Comparison of ENCODE assay signal across 10 cellular contexts in genomic region chr7:89837515-89837914, GRCh38.
DNase-seq lines count a peak whose midpoint lies in the region; ATAC-seq and TF ChIP-seq lines count a peak whose summit lies in the region.
"Had no signal": no experiment of that assay in that cellular context is flagged by ENCODE, and none has a peak within 500 bp of the region (broad histone marks: within the 10 kb centered on the region; RNA-seq: fewer than 3 reads in every experiment).

No MANE protein-coding gene starts in this region.

- H3K9me3 ChIP-seq in SK-N-SH (no peaks in the 10 kb centered on the region), spleen (no peaks in the 10 kb centered on the region), right lobe of liver (no peaks in the 10 kb centered on the region)

- TF ChIP-seq CTCF in SK-N-SH (IDR thresholded peaks at IDR 0.05) (no peak), foreskin fibroblast (IDR thresholded peaks at IDR 0.05; ENCODE audit: low read depth, low read length) (no peak), spleen (IDR thresholded peaks at IDR 0.05 in 8 of 11, conservative IDR thresholded peaks at IDR 0.05 in 3 of 11) (no peak), right lobe of liver (IDR thresholded peaks at IDR 0.05) (no peak)

- intact Hi-C loops in activated CD4-positive, alpha-beta T cell treated with anti-CD3 and anti-CD28 coated beads for 36 hours (cut with DNase I, micrococcal nuclease) = no loop called here
- intact Hi-C loops in spleen (cut with DNase I; ENCODE audit: low total_unique reads) (no loop called here), right lobe of liver (cut with DNase I) (no loop called here)

- POLR2A ChIA-PET in SK-N-SH (lab: Yijun Ruan, JAX) = no interaction called here
- POLR2A ChIA-PET in activated CD4-positive, alpha-beta T cell treated with anti-CD3 and anti-CD28 coated beads for 36 hours (lab: Charles Lee) = no interaction called here

- no peaks in the 10 kb centered on the region for H3K79me2 ChIP-seq in SK-N-SH (ENCODE audit: insufficient read depth)

- no peaks in the 10 kb centered on the region for H4K20me1 ChIP-seq in SK-N-SH (ENCODE audit: insufficient read depth)

- H3K4me3 ChIP-seq in SK-N-SH (ENCODE audit: low read depth in 2 of 2, low read length in 1 of 2) = no peak overlapping the region
- H3K4me3 ChIP-seq in foreskin fibroblast (ENCODE audit: low read depth in 1 of 2, low read length in 2 of 2) = no peak overlapping the region
- no peak overlapping the region for H3K4me3 ChIP-seq in spleen
- H3K4me3 ChIP-seq in right lobe of liver = no peak overlapping the region

- no peaks in the 10 kb centered on the region for H3K4me1 Mint-ChIP-seq in activated CD4-positive, alpha-beta T cell treated with anti-CD3 and anti-CD28 coated beads for 36 hours
- no peaks in the 10 kb centered on the region for H3K4me1 Mint-ChIP-seq in activated T-cell treated with anti-CD3 and anti-CD28 coated beads, Interleukin-2, amount 50 U/mL, for 72 hours (ENCODE audit: low read depth)

- no peaks in the 10 kb centered on the region for H3K27me3 Mint-ChIP-seq in activated CD4-positive, alpha-beta T cell treated with anti-CD3 and anti-CD28 coated beads for 36 hours
- no peaks in the 10 kb centered on the region for H3K27me3 Mint-ChIP-seq in activated T-cell treated with anti-CD3 and anti-CD28 coated beads, Interleukin-2, amount 50 U/mL, for 72 hours (ENCODE audit: low read depth)

- H3K9ac ChIP-seq in SK-N-SH = no peak overlapping the region

- no peaks in the 10 kb centered on the region for H3K9me3 Mint-ChIP-seq in activated CD4-positive, alpha-beta T cell treated with anti-CD3 and anti-CD28 coated beads for 36 hours (ENCODE audit: low read depth)
- H3K9me3 Mint-ChIP-seq in activated T-cell treated with anti-CD3 and anti-CD28 coated beads, Interleukin-2, amount 50 U/mL, for 72 hours = no peaks in the 10 kb centered on the region

- H3K36me3 ChIP-seq in SK-N-SH (replicated peaks in 1 of 2; ENCODE audit: control insufficient read depth in 1 of 2, insufficient read depth in 2 of 2, low read length in 1 of 2) (no peaks in the 10 kb centered on the region), spleen (no peaks in the 10 kb centered on the region), right lobe of liver (no peaks in the 10 kb centered on the region)

- no peak for TF ChIP-seq POLR2A in spleen (IDR thresholded peaks at IDR 0.05)
- no peak for TF ChIP-seq POLR2A in right lobe of liver (IDR thresholded peaks at IDR 0.05)

- no peak for ATAC-seq in activated CD4-positive, alpha-beta T cell treated with anti-CD3 and anti-CD28 coated beads for 36 hours
- ATAC-seq in right lobe of liver = no peak
- no peak for ATAC-seq in activated T-cell treated with anti-CD3 and anti-CD28 coated beads, Interleukin-2, amount 50 U/mL, for 72 hours (replicated peaks in 1 of 2)

- H3K4me2 ChIP-seq in SK-N-SH = no peak overlapping the region

- whole genome bisulfite sequencing in SK-N-SH (ENCODE audit: low lambda C conversion rate) = 5% methylated on average over 1 of the region's 1 CpG
- 29 to 64% (median 44%) methylated on average over 1 of the region's 1 CpG for WGBS in spleen, 5 donors
- 33% methylated on average over 1 of the region's 1 CpG for WGBS in right lobe of liver (ENCODE audit: insufficient coverage, low coverage, low lambda C conversion rate, missing lambda C conversion rate)

- no peak overlapping the region for H3K4me3 Mint-ChIP-seq in activated CD4-positive, alpha-beta T cell treated with anti-CD3 and anti-CD28 coated beads for 36 hours
- no peak overlapping the region for H3K4me3 Mint-ChIP-seq in activated T-cell treated with anti-CD3 and anti-CD28 coated beads, Interleukin-2, amount 50 U/mL, for 72 hours

- no peaks in the 10 kb centered on the region for H3K36me3 Mint-ChIP-seq in activated CD4-positive, alpha-beta T cell treated with anti-CD3 and anti-CD28 coated beads for 36 hours (ENCODE audit: low read depth)
- no peaks in the 10 kb centered on the region for H3K36me3 Mint-ChIP-seq in activated T-cell treated with anti-CD3 and anti-CD28 coated beads, Interleukin-2, amount 50 U/mL, for 72 hours (ENCODE audit: insufficient read depth in 2 of 2)

- no peaks in the 10 kb centered on the region for H3K9me2 ChIP-seq in SK-N-SH

- no peak overlapping the region for H3K27ac ChIP-seq in SK-N-SH (ENCODE audit: low read depth in 2 of 2, low read length in 1 of 2)
- no peak overlapping the region for H3K27ac ChIP-seq in spleen
- H3K27ac ChIP-seq in right lobe of liver = no peak overlapping the region

- no peak for TF ChIP-seq EP300 in SK-N-SH (IDR thresholded peaks at IDR 0.05; ENCODE audit: borderline replicate concordance in 1 of 2, low read depth in 1 of 2, low read length in 1 of 2)

- H3K27ac Mint-ChIP-seq in activated CD4-positive, alpha-beta T cell treated with anti-CD3 and anti-CD28 coated beads for 36 hours = no peak overlapping the region
- H3K27ac Mint-ChIP-seq in activated T-cell treated with anti-CD3 and anti-CD28 coated beads, Interleukin-2, amount 50 U/mL, for 72 hours = no peak overlapping the region

- H2AFZ ChIP-seq in SK-N-SH (ENCODE audit: low read depth) = no peak overlapping the region

- CTCF ChIA-PET in SK-N-SH (lab: Yijun Ruan, JAX) = no interaction called here
- CTCF ChIA-PET in activated CD4-positive, alpha-beta T cell treated with anti-CD3 and anti-CD28 coated beads for 36 hours (lab: Charles Lee) = interaction anchor here (0.6 kb wide), 1 partner anchor 116 kb away, joined by 3 read pairs; no protein-coding TSS in a partner anchor

- TF ChIP-seq RAD21 in SK-N-SH (IDR thresholded peaks at IDR 0.05; ENCODE audit: low read length) = no peak

- H3K27me3 ChIP-seq in SK-N-SH (ENCODE audit: insufficient read depth) = no peaks in the 10 kb centered on the region
- no peaks in the 10 kb centered on the region for H3K27me3 ChIP-seq in spleen (replicated peaks in 1 of 7)
- no peaks in the 10 kb centered on the region for H3K27me3 ChIP-seq in right lobe of liver

- DNase-seq in H4 (ENCODE audit: low spot score) = peak; percentile 56
- DNase-seq in SK-N-SH = no peak
- peak; percentile 17 to 65 for DNase-seq in foreskin fibroblast
- DNase-seq in retina = peak; percentile 33
- no peak for DNase-seq in activated CD4-positive, alpha-beta T cell treated with anti-CD3 and anti-CD28 coated beads for 36 hours
- DNase-seq in spleen = no peak
- DNase-seq in right lobe of liver = no peak
- no peak for DNase-seq in activated T-cell treated with anti-CD3 and anti-CD28 coated beads, Interleukin-2, amount 50 U/mL, for 72 hours
- DNase-seq: activated gamma-delta T cell treated with Interleukin-2 at 50 U/mL for 16 hours, Calu3 had no signal

- no peaks in the 10 kb centered on the region; a peak in 1 of 4 replicates for H3K4me1 ChIP-seq in SK-N-SH (ENCODE audit: control insufficient read depth in 1 of 2, insufficient read depth in 2 of 2, low read depth in 1 of 2, low read length in 1 of 2)
- H3K4me1 ChIP-seq in spleen = no peaks in the 10 kb centered on the region
- no peaks in the 10 kb centered on the region for H3K4me1 ChIP-seq in right lobe of liver

- H3F3A ChIP-seq in SK-N-SH (replicated peaks; ENCODE audit: insufficient read depth) = no peaks in the 10 kb centered on the region

TF ChIP-seq in SK-N-SH, 30 proteins besides CTCF, POLR2A, EP300 and RAD21 (continues in another document):
- TF ChIP-seq MXI1 (IDR thresholded peaks at IDR 0.05; ENCODE audit: low read depth, low read length) (no peak), TCF12 (IDR thresholded peaks at IDR 0.05) (peak; percentile 81), GATA2 (CRISPR knock-in tag; IDR thresholded peaks at IDR 0.05) (no peak), JUND (IDR thresholded peaks at IDR 0.05) (peak; percentile 51), REST (IDR thresholded peaks at IDR 0.05; ENCODE audit: low read depth, low read length) (peak; percentile 60; the same call in 1 of the 2 replicates), IRF3 (IDR thresholded peaks at IDR 0.05; ENCODE audit: low read depth, low read length) (no peak), FOSL2 (IDR thresholded peaks at IDR 0.05; ENCODE audit: borderline replicate concordance, low read depth) (peak; percentile 58; the same call in 1 of the 2 replicates)

Comparison
In these comparisons a context has a peak if more than half of its experiments do, and no peak if none do; other contexts are left out.
1. DNase-seq: peak in H4 (single experiment), foreskin fibroblast (2 of 2) and retina (single experiment); none in SK-N-SH (single experiment), activated CD4-positive, alpha-beta T cell treated with anti-CD3 and anti-CD28 coated beads for 36 hours (single experiment), spleen (single experiment), right lobe of liver (0 of 3) and activated T-cell treated with anti-CD3 and anti-CD28 coated beads, Interleukin-2, amount 50 U/mL, for 72 hours (0 of 2).